ENCODE assay signal across 1 cellular context in the genomic region with DNA sequence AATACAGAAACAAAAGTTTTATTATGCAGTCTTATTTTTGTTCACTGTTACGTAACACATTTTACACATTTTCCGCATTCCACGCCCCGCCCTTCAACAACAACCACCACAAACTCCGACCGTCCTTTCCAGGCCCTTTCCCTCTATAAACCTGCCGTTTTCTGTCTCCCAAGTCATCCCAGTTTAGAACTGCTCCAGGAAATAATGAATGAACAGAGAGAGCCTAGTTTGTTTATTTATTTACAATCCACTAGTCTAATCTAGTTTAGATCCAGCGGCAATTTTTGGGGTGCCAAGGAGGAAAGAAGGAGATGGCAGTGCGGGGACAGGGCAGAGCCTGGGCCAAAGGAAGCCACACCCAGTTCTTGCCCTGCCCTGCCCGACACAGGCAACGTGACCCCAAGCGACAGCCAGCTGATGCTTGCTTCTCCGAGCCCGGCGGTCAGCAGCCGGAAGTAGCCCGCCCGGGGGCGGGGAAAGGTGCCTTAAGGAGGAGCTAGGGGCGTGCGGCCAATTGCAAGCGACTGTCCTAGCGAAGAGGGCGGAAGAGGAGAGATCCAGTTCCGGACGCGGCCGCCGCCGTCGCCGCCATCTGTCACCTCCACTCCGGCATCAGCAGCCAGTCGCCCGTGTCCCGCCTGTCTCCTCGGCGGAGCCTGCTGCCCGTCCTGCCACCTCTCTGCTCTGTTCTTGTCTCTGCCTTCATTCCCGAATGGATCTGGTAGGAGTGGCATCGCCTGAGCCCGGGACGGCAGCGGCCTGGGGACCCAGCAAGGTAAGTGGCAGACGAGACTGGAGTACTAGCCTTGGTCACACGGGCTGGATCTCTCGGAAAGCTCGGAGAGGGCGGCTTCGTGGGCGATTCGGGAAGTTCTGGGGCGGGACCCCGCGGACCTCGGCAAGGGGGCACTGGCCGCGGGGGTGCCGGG.
A peak's percentile ranks its signal among the peaks of the same experiment; 100 is the strongest.
TF ChIP-seq lines count a peak whose summit lies in the region.

A gene with protein sequence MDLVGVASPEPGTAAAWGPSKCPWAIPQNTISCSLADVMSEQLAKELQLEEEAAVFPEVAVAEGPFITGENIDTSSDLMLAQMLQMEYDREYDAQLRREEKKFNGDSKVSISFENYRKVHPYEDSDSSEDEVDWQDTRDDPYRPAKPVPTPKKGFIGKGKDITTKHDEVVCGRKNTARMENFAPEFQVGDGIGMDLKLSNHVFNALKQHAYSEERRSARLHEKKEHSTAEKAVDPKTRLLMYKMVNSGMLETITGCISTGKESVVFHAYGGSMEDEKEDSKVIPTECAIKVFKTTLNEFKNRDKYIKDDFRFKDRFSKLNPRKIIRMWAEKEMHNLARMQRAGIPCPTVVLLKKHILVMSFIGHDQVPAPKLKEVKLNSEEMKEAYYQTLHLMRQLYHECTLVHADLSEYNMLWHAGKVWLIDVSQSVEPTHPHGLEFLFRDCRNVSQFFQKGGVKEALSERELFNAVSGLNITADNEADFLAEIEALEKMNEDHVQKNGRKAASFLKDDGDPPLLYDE (plus strand): TSS at position 560 of the 929 bp plus-strand sequence. CDS start 153 bp downstream, at position 713.

TF ChIP-seq in K562, 482 proteins besides CTCF, POLR2A, EP300 and RAD21 (continued from another document and continues in another):
- TF ChIP-seq, protein P1, sequence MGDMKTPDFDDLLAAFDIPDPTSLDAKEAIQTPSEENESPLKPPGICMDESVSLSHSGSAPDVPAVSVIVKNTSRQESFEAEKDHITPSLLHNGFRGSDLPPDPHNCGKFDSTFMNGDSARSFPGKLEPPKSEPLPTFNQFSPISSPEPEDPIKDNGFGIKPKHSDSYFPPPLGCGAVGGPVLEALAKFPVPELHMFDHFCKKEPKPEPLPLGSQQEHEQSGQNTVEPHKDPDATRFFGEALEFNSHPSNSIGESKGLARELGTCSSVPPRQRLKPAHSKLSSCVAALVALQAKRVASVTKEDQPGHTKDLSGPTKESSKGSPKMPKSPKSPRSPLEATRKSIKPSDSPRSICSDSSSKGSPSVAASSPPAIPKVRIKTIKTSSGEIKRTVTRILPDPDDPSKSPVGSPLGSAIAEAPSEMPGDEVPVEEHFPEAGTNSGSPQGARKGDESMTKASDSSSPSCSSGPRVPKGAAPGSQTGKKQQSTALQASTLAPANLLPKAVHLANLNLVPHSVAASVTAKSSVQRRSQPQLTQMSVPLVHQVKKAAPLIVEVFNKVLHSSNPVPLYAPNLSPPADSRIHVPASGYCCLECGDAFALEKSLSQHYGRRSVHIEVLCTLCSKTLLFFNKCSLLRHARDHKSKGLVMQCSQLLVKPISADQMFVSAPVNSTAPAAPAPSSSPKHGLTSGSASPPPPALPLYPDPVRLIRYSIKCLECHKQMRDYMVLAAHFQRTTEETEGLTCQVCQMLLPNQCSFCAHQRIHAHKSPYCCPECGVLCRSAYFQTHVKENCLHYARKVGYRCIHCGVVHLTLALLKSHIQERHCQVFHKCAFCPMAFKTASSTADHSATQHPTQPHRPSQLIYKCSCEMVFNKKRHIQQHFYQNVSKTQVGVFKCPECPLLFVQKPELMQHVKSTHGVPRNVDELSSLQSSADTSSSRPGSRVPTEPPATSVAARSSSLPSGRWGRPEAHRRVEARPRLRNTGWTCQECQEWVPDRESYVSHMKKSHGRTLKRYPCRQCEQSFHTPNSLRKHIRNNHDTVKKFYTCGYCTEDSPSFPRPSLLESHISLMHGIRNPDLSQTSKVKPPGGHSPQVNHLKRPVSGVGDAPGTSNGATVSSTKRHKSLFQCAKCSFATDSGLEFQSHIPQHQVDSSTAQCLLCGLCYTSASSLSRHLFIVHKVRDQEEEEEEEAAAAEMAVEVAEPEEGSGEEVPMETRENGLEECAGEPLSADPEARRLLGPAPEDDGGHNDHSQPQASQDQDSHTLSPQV (IDR thresholded peaks at IDR 0.05): 0 out of 2 replicates have a peak, but pooled peaks have one; percentile 41
- TF ChIP-seq, protein P2, sequence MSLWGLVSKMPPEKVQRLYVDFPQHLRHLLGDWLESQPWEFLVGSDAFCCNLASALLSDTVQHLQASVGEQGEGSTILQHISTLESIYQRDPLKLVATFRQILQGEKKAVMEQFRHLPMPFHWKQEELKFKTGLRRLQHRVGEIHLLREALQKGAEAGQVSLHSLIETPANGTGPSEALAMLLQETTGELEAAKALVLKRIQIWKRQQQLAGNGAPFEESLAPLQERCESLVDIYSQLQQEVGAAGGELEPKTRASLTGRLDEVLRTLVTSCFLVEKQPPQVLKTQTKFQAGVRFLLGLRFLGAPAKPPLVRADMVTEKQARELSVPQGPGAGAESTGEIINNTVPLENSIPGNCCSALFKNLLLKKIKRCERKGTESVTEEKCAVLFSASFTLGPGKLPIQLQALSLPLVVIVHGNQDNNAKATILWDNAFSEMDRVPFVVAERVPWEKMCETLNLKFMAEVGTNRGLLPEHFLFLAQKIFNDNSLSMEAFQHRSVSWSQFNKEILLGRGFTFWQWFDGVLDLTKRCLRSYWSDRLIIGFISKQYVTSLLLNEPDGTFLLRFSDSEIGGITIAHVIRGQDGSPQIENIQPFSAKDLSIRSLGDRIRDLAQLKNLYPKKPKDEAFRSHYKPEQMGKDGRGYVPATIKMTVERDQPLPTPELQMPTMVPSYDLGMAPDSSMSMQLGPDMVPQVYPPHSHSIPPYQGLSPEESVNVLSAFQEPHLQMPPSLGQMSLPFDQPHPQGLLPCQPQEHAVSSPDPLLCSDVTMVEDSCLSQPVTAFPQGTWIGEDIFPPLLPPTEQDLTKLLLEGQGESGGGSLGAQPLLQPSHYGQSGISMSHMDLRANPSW (CRISPR knock-in tag; IDR thresholded peaks at IDR 0.05): no peak
- TF ChIP-seq TFAM (CRISPR knock-in tag; conservative IDR thresholded peaks at IDR 0.05) (no peak), NUFIP1 (IDR thresholded peaks at IDR 0.05; ENCODE audit: partially characterized antibody) (no peak), EP400 (IDR thresholded peaks at IDR 0.05) (peak; percentile 81), HNRNPK (IDR thresholded peaks at IDR 0.05; ENCODE audit: low read depth, low read length, poor library complexity, severe bottlenecking) (no peak), RNF2 (IDR thresholded peaks at IDR 0.05) (no peak), NCOA4 (IDR thresholded peaks at IDR 0.05; ENCODE audit: partially characterized antibody) (no peak), ZNF311 (CRISPR knock-in tag; IDR thresholded peaks at IDR 0.05) (no peak), SIRT6 (IDR thresholded peaks at IDR 0.05; ENCODE audit: low read depth, low read length) (no peak), CCNT2 (IDR thresholded peaks at IDR 0.05; ENCODE audit: borderline replicate concordance, extremely low read depth, insufficient read length, low read depth, low read length) (peak; percentile 46), PTBP1 (IDR thresholded peaks at IDR 0.05; ENCODE audit: low read depth, low read length) (no peak), SAFB (IDR thresholded peaks at IDR 0.05; ENCODE audit: borderline replicate concordance, low read depth, low read length) (no peak), SIN3A (IDR thresholded peaks at IDR 0.05; ENCODE audit: borderline replicate concordance in 2 of 2, control insufficient read depth in 1 of 2, low read depth in 2 of 2, low read length in 2 of 2) (peak; percentile 96 to 98), ATF1 (CRISPR knock-in tag; IDR thresholded peaks at IDR 0.05) (no peak), ATF1 (tag; IDR thresholded peaks at IDR 0.05) (peak; percentile 81), NR2C1 (IDR thresholded peaks at IDR 0.05) (peak; percentile 50; the same call in 1 of the 2 replicates), NR2C1 (tag; IDR thresholded peaks at IDR 0.05) (peak; percentile 68), HMG20B (CRISPR knock-in tag; IDR thresholded peaks at IDR 0.05) (no peak), POU5F1 (IDR thresholded peaks at IDR 0.05; ENCODE audit: borderline replicate concordance, low read depth, low read length, partially characterized antibody) (no peak), ZNF175 (CRISPR knock-in tag; IDR thresholded peaks at IDR 0.05; ENCODE audit: low read depth) (no peak), GATA2 (CRISPR knock-in tag; IDR thresholded peaks at IDR 0.05) (no peak), SMAD4 (CRISPR knock-in tag; conservative IDR thresholded peaks at IDR 0.05) (peak; percentile 48), RBFOX2 (IDR thresholded peaks at IDR 0.05; ENCODE audit: low read depth, low read length) (peak; percentile 96), NCOA2 (IDR thresholded peaks at IDR 0.05; ENCODE audit: partially characterized antibody in 2 of 2) (no peak), ZKSCAN8 (CRISPR knock-in tag; IDR thresholded peaks at IDR 0.05) (no peak), ZNF316 (IDR thresholded peaks at IDR 0.05) (no peak), NFATC3 (IDR thresholded peaks at IDR 0.05) (no peak), GABPA (tag; conservative IDR thresholded peaks at IDR 0.05; ENCODE audit: low read depth) (peak; percentile 97), NFYB (IDR thresholded peaks at IDR 0.05; ENCODE audit: extremely low read depth, insufficient read length) (peak; percentile 86), ZBTB1 (CRISPR knock-in tag; IDR thresholded peaks at IDR 0.05; ENCODE audit: borderline replicate concordance, low read depth) (no peak; the same call in 1 of the 2 replicates), ZNF12 (CRISPR knock-in tag; IDR thresholded peaks at IDR 0.05) (no peak; the same call in 1 of the 2 replicates), GABPB1 (CRISPR knock-in tag; IDR thresholded peaks at IDR 0.05) (peak; percentile 92), BHLHE40 (IDR thresholded peaks at IDR 0.05; ENCODE audit: low read length) (peak; percentile 88), MAFG (tag; conservative IDR thresholded peaks at IDR 0.05) (no peak), SMAD2 (IDR thresholded peaks at IDR 0.05; ENCODE audit: low read depth, low read length) (no peak), TCF7 (IDR thresholded peaks at IDR 0.05; ENCODE audit: borderline replicate concordance) (no peak), HDAC6 (IDR thresholded peaks at IDR 0.05; ENCODE audit: low read depth, low read length) (no peak), PYGO2 (tag; IDR thresholded peaks at IDR 0.05) (no peak), TAL1 (IDR thresholded peaks at IDR 0.05) (peak; percentile 4; the same call in 1 of the 2 replicates)
- TF ChIP-seq, protein P3, sequence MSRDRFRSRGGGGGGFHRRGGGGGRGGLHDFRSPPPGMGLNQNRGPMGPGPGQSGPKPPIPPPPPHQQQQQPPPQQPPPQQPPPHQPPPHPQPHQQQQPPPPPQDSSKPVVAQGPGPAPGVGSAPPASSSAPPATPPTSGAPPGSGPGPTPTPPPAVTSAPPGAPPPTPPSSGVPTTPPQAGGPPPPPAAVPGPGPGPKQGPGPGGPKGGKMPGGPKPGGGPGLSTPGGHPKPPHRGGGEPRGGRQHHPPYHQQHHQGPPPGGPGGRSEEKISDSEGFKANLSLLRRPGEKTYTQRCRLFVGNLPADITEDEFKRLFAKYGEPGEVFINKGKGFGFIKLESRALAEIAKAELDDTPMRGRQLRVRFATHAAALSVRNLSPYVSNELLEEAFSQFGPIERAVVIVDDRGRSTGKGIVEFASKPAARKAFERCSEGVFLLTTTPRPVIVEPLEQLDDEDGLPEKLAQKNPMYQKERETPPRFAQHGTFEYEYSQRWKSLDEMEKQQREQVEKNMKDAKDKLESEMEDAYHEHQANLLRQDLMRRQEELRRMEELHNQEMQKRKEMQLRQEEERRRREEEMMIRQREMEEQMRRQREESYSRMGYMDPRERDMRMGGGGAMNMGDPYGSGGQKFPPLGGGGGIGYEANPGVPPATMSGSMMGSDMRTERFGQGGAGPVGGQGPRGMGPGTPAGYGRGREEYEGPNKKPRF (IDR thresholded peaks at IDR 0.05; ENCODE audit: low read depth, low read length): no peak
- TF ChIP-seq, protein P4, sequence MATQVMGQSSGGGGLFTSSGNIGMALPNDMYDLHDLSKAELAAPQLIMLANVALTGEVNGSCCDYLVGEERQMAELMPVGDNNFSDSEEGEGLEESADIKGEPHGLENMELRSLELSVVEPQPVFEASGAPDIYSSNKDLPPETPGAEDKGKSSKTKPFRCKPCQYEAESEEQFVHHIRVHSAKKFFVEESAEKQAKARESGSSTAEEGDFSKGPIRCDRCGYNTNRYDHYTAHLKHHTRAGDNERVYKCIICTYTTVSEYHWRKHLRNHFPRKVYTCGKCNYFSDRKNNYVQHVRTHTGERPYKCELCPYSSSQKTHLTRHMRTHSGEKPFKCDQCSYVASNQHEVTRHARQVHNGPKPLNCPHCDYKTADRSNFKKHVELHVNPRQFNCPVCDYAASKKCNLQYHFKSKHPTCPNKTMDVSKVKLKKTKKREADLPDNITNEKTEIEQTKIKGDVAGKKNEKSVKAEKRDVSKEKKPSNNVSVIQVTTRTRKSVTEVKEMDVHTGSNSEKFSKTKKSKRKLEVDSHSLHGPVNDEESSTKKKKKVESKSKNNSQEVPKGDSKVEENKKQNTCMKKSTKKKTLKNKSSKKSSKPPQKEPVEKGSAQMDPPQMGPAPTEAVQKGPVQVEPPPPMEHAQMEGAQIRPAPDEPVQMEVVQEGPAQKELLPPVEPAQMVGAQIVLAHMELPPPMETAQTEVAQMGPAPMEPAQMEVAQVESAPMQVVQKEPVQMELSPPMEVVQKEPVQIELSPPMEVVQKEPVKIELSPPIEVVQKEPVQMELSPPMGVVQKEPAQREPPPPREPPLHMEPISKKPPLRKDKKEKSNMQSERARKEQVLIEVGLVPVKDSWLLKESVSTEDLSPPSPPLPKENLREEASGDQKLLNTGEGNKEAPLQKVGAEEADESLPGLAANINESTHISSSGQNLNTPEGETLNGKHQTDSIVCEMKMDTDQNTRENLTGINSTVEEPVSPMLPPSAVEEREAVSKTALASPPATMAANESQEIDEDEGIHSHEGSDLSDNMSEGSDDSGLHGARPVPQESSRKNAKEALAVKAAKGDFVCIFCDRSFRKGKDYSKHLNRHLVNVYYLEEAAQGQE (CRISPR knock-in tag; IDR thresholded peaks at IDR 0.05; ENCODE audit: low read depth): no peak
- TF ChIP-seq, protein P5, sequence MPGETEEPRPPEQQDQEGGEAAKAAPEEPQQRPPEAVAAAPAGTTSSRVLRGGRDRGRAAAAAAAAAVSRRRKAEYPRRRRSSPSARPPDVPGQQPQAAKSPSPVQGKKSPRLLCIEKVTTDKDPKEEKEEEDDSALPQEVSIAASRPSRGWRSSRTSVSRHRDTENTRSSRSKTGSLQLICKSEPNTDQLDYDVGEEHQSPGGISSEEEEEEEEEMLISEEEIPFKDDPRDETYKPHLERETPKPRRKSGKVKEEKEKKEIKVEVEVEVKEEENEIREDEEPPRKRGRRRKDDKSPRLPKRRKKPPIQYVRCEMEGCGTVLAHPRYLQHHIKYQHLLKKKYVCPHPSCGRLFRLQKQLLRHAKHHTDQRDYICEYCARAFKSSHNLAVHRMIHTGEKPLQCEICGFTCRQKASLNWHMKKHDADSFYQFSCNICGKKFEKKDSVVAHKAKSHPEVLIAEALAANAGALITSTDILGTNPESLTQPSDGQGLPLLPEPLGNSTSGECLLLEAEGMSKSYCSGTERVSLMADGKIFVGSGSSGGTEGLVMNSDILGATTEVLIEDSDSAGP (CRISPR knock-in tag; IDR thresholded peaks at IDR 0.05): no peak
- TF ChIP-seq, protein P6, sequence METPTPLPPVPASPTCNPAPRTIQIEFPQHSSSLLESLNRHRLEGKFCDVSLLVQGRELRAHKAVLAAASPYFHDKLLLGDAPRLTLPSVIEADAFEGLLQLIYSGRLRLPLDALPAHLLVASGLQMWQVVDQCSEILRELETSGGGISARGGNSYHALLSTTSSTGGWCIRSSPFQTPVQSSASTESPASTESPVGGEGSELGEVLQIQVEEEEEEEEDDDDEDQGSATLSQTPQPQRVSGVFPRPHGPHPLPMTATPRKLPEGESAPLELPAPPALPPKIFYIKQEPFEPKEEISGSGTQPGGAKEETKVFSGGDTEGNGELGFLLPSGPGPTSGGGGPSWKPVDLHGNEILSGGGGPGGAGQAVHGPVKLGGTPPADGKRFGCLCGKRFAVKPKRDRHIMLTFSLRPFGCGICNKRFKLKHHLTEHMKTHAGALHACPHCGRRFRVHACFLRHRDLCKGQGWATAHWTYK (CRISPR knock-in tag; IDR thresholded peaks at IDR 0.05): 0 out of 2 replicates have a peak, but pooled peaks have one; percentile 47
